Comparison of ENCODE assay signal across 14 cellular contexts in genomic region chr7:73567701-73568685, GRCh38. TPM values are rescaled to one million over a fixed set of nuclear protein-coding genes. Genes with fewer than 3 reads are reported as not detected.
DNase-seq lines count a peak whose midpoint lies in the region; ATAC-seq lines count a peak whose summit lies in the region.
"Had no signal": no experiment of that assay in that cellular context is flagged by ENCODE, and none has a peak within 500 bp of the region (broad histone marks: within the 10 kb centered on the region; RNA-seq: fewer than 3 reads in every experiment).

No MANE protein-coding gene starts in this region.

- peak overlapping the region; percentile 59 for H3K27ac Mint-ChIP-seq in T-helper 1 cell treated with Interleukin-12 subunit alpha and Interleukin-12 subunit beta and Interleukin-4 antibody, amounts not matched to agents 30 μg/mL and 1 μg/mL, for 36 hours
- peak overlapping the region; percentile 59 for H3K27ac Mint-ChIP-seq in T-helper 17 cell
- H3K27ac Mint-ChIP-seq: activated T-cell treated with anti-CD3 and anti-CD28 coated beads, Interleukin-2, amount 50 U/mL, for 72 hours had no signal

- no peaks in the 10 kb centered on the region for H3K27me3 Mint-ChIP-seq in T-helper 1 cell treated with Interleukin-12 subunit alpha and Interleukin-12 subunit beta and Interleukin-4 antibody, amounts not matched to agents 30 μg/mL and 1 μg/mL, for 36 hours (ENCODE audit: low read depth)
- H3K27me3 Mint-ChIP-seq in T-helper 17 cell = no peaks in the 10 kb centered on the region

- ATAC-seq in T-helper 17 cell (no peak), esophagus mucosa (no peak)
- ATAC-seq: activated T-cell treated with anti-CD3 and anti-CD28 coated beads, Interleukin-2, amount 50 U/mL, for 72 hours; gastrocnemius medialis had no signal

- H3K9me3 ChIP-seq in T-helper 17 cell (ENCODE audit: control insufficient read depth, low read length, poor library complexity, severe bottlenecking) = no peaks in the 10 kb centered on the region
- H3K9me3 ChIP-seq: gastrocnemius medialis, neutrophil, stomach had no signal

- DNase-seq in T-helper 1 cell (no peak), H4 (ENCODE audit: low spot score) (peak; percentile 48), T-helper 17 cell (no peak), myocyte (ENCODE audit: low read depth) (peak; percentile 81), dermis blood vessel endothelial cell (no peak), hepatic stellate cell (ENCODE audit: low spot score) (no peak)
- DNase-seq: activated T-cell treated with anti-CD3 and anti-CD28 coated beads, Interleukin-2, amount 50 U/mL, for 72 hours; NCI-H2107; NCI-H82; stomach had no signal

- H3K9me3 Mint-ChIP-seq in T-helper 1 cell treated with Interleukin-12 subunit alpha and Interleukin-12 subunit beta and Interleukin-4 antibody, amounts not matched to agents 30 μg/mL and 1 μg/mL, for 36 hours = no peaks in the 10 kb centered on the region
- H3K9me3 Mint-ChIP-seq: activated T-cell treated with anti-CD3 and anti-CD28 coated beads, Interleukin-2, amount 50 U/mL, for 72 hours had no signal

- H3K36me3 Mint-ChIP-seq in T-helper 1 cell treated with Interleukin-12 subunit alpha and Interleukin-12 subunit beta and Interleukin-4 antibody, amounts not matched to agents 30 μg/mL and 1 μg/mL, for 36 hours (ENCODE audit: low read depth) = peaks cover 27% of the 10 kb centered on the region
- H3K36me3 Mint-ChIP-seq in T-helper 17 cell (ENCODE audit: low read depth) = peaks cover 6% of the 10 kb centered on the region

- peaks cover 23% of the 10 kb centered on the region for H3K4me1 Mint-ChIP-seq in T-helper 1 cell treated with Interleukin-12 subunit alpha and Interleukin-12 subunit beta and Interleukin-4 antibody, amounts not matched to agents 30 μg/mL and 1 μg/mL, for 36 hours (ENCODE audit: low read depth)
- peaks cover 12% of the 10 kb centered on the region for H3K4me1 Mint-ChIP-seq in T-helper 17 cell

- H3K4me3 Mint-ChIP-seq in T-helper 1 cell treated with Interleukin-12 subunit alpha and Interleukin-12 subunit beta and Interleukin-4 antibody, amounts not matched to agents 30 μg/mL and 1 μg/mL, for 36 hours = no peak overlapping the region
- no peak overlapping the region for H3K4me3 Mint-ChIP-seq in T-helper 17 cell
- H3K4me3 Mint-ChIP-seq: activated T-cell treated with anti-CD3 and anti-CD28 coated beads, Interleukin-2, amount 50 U/mL, for 72 hours had no signal

RNA-seq across cellular contexts. Expression of gene TBL2, which starts 10.4 kb away (rescaled TPM):
- 57.0 and 68.6 TPM in 2 replicates for total RNA-seq in H4 (2014; rRNA removed; shearing (Covaris generic))
- 10 to 100 TPM; 15.3 to 22.9 TPM for total RNA-seq in T-helper 17 cell
- 80.7 and 82.0 TPM in 2 replicates for total RNA-seq in myocyte
- 70.3 TPM for polyA plus RNA-seq in myocyte (2012)
- total RNA-seq in esophagus mucosa = 19.2 TPM
- total RNA-seq in dermis blood vessel endothelial cell = 55.0 and 68.1 TPM in 2 replicates

RNA-seq across cellular contexts. Expression of gene BCL7B, which starts 10.5 kb away (rescaled TPM):
- 19.5 and 37.4 TPM in 2 replicates for total RNA-seq in H4 (2014; rRNA removed; shearing (Covaris generic))
- total RNA-seq in T-helper 17 cell (100 to 1,000 TPM; 112 to 116 TPM), myocyte (69.4 and 83.5 TPM in 2 replicates), esophagus mucosa (34.8 TPM), dermis blood vessel endothelial cell (18.5 and 32.2 TPM in 2 replicates)
- 74.0 TPM for polyA plus RNA-seq in myocyte (2012)

RNA-seq across cellular contexts. Expression of gene BAZ1B, which starts 45.9 kb away (rescaled TPM):
- 68.6 and 74.8 TPM in 2 replicates for total RNA-seq in H4 (2014; rRNA removed; shearing (Covaris generic))
- total RNA-seq in T-helper 17 cell (10 to 100 TPM; 51.2 to 52.6 TPM), myocyte (70.0 and 76.7 TPM in 2 replicates), esophagus mucosa (22.3 TPM), dermis blood vessel endothelial cell (55.1 and 72.5 TPM in 2 replicates)
- polyA plus RNA-seq in myocyte (2012) = 32.9 TPM

RNA-seq across cellular contexts. Expression of gene MLXIPL, which starts 56.3 kb away (rescaled TPM):
- not detected in 2 replicates for total RNA-seq in H4 (2014; rRNA removed; shearing (Covaris generic))
- total RNA-seq in T-helper 17 cell (not detected), myocyte (10.6 and 18.6 TPM in 2 replicates), esophagus mucosa (0.52 TPM), dermis blood vessel endothelial cell (not detected in 2 replicates)
- polyA plus RNA-seq in myocyte (2012) = 0.26 TPM

Comparison
In these comparisons a context has a peak if more than half of its experiments do, and no peak if none do; other contexts are left out.
1. DNase-seq: peak in H4 (single experiment) and myocyte (single experiment); none in T-helper 1 cell (0 of 5), T-helper 17 cell (0 of 3), dermis blood vessel endothelial cell (single experiment) and hepatic stellate cell (single experiment).